In the genomic region with DNA sequence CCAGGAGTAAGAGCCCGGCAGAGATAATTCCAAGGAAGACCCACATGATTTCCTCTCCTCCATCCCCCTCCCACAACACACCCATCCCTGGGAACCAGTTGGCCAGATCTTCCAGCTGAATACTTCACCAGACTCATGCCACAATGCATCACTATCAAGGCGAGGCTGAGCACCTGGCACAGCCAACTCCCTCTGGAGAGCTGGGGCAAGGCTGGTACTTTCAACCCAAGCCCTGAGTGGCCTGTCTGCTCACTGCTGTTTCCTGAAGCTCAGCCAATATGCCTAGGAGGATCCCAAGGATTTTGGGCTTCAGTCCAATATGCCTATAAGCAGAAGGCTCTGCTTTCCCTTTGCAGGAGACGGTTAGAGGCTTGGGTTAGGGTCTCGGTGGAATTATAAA, we compare ENCODE assay signal across 18 cellular contexts.
DNase-seq lines count a peak whose midpoint lies in the region; ATAC-seq and TF ChIP-seq lines count a peak whose summit lies in the region.
"Had no signal": no experiment of that assay in that cellular context is flagged by ENCODE, and none has a peak within 500 bp of the region (broad histone marks: within the 10 kb centered on the region; RNA-seq: fewer than 3 reads in every experiment).

No MANE protein-coding gene starts in this region.

- TF ChIP-seq CTCF in LNCaP clone FGC (IDR thresholded peaks at IDR 0.05; ENCODE audit: control insufficient read depth, extremely low read depth, insufficient read depth) (no peak), neural crest cell (conservative IDR thresholded peaks at IDR 0.05) (no peak)

- H3K4me1 Mint-ChIP-seq in neural crest cell = peaks cover 4% of the 10 kb centered on the region
- H3K4me1 Mint-ChIP-seq: B cell had no signal

- intact Hi-C loops in Right ventricle myocardium superior (cut with DNase I) = no loop called here

- peak overlapping the region; percentile 19 for H3K27ac Mint-ChIP-seq in neural crest cell (ENCODE audit: unreplicated experiment)
- H3K27ac Mint-ChIP-seq: B cell; CD4-positive, alpha-beta T cell had no signal

- no peaks in the 10 kb centered on the region for H3K36me3 Mint-ChIP-seq in neural crest cell (ENCODE audit: low read depth)

- no peaks in the 10 kb centered on the region for H3K9me3 Mint-ChIP-seq in neural crest cell
- H3K9me3 Mint-ChIP-seq: CD4-positive, alpha-beta T cell had no signal

- no peak overlapping the region for H3K4me3 ChIP-seq in LNCaP clone FGC (ENCODE audit: low read depth, low read length)
- H3K4me3 ChIP-seq: GM23248, SJSA1 had no signal

- H3K4me3 Mint-ChIP-seq in neural crest cell = no peak overlapping the region
- H3K4me3 Mint-ChIP-seq: B cell; CD4-positive, alpha-beta T cell had no signal

- no peak for ATAC-seq in Right ventricle myocardium superior (ENCODE audit: poor library complexity)

- no peaks in the 10 kb centered on the region for H3K27me3 Mint-ChIP-seq in neural crest cell (ENCODE audit: low read depth)

- DNase-seq in LNCaP clone FGC (ENCODE audit: low read depth) = peak; percentile 32
- peak; percentile 9 for DNase-seq in NCI-H2029 treated with DMSO at 0.1 percent for 48 hours (lab: John Stamatoyannopoulos, UW)
- peak; percentile 73 for DNase-seq in cerebellum (ENCODE audit: low spot score)
- no peak for DNase-seq in neural crest cell (ENCODE audit: low read depth, low spot score)
- no peak for DNase-seq in T-helper 2 cell
- no peak for DNase-seq in NCI-H1436 (lab: John Stamatoyannopoulos, UW)
- DNase-seq in Right ventricle myocardium superior = no peak
- DNase-seq: ACHN; CD4-positive, alpha-beta T cell; GM23248; MV-4-11; NCI-H187 treated with DMSO at 0.1 percent for 48 hours; NCI-H510A treated with DMSO at 0.1 percent for 48 hours; NK-92 treated with Interleukin-12 subunit alpha and Interleukin-12 subunit beta, amount 100 ng/mL, for 24 hours; OCI-M1; SW 1271 had no signal

Comparison
In these comparisons a context has a peak if more than half of its experiments do, and no peak if none do; other contexts are left out.
1. DNase-seq: peak in LNCaP clone FGC (single experiment), NCI-H2029 treated with DMSO at 0.1 percent for 48 hours (single experiment) and cerebellum (single experiment); none in neural crest cell (single experiment), T-helper 2 cell (0 of 5), NCI-H1436 (single experiment) and Right ventricle myocardium superior (single experiment).